In the genomic region with DNA sequence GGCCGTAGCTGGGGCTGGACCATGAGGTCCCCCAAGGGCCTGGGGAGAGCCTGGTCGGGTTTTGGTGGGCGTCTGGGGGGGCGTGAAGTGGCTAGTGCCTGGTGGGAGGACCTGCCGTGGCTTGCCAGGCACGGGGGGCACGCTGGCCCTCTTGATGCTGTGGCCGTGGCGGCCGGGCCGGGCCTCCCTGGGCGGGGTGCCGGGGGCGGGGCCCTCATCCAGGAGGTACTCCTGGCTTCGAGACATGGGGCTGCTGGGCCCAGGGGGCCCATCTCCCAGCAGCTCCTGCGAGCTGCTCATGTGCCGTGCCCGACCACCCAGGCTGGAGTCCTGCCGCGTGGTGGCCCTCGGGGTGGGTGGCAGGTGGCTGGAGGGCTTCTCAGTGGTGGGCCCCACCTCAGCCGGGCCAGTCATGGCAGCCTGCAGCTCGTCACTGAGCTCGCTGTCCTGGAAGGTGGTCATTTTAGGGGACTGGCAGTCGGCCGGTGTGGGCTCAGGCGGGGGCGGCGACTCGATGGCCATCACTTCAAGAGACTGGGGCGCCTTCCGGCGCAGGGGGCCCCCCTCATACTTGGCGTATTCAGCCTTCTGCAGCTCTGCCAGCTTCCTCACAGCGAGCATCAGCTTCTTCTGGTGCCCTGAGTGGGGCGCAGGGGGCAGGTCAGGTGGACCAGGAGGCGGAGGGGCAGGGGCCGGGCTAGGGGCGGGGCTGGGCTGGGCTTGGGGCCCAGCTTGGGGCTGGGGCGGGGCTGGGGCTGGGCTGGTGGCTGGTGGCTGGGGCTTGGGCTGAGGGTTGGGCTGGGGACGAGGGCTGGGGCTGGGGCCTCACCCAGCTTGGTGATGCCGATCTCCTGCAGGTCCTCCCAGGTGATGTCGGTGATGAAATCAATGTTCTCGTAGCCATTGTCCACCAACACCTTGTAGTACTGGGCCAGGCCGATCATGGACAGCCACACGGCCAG, we compare ENCODE assay signal across 1 cellular context.
A peak's percentile ranks its signal among the peaks of the same experiment; 100 is the strongest.
TF ChIP-seq lines count a peak whose summit lies in the region.

No MANE protein-coding gene starts in this region.

TF ChIP-seq in HEK293, 187 proteins besides CTCF, POLR2A, EP300 and RAD21 (continued from another document):
- TF ChIP-seq, protein P1, sequence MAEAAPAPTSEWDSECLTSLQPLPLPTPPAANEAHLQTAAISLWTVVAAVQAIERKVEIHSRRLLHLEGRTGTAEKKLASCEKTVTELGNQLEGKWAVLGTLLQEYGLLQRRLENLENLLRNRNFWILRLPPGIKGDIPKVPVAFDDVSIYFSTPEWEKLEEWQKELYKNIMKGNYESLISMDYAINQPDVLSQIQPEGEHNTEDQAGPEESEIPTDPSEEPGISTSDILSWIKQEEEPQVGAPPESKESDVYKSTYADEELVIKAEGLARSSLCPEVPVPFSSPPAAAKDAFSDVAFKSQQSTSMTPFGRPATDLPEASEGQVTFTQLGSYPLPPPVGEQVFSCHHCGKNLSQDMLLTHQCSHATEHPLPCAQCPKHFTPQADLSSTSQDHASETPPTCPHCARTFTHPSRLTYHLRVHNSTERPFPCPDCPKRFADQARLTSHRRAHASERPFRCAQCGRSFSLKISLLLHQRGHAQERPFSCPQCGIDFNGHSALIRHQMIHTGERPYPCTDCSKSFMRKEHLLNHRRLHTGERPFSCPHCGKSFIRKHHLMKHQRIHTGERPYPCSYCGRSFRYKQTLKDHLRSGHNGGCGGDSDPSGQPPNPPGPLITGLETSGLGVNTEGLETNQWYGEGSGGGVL (tag by site-specific recombination; IDR thresholded peaks at IDR 0.05) = no peak
- TF ChIP-seq GLIS2 (tag by site-specific recombination; IDR thresholded peaks at IDR 0.05) = peak; percentile 52
- peak; percentile 91 for TF ChIP-seq ZFP69B (tag by site-specific recombination; IDR thresholded peaks at IDR 0.05)
